26 cellular contexts compared by ENCODE assay signal in genomic region chr2:38775921-38776225, GRCh38.
"Had no signal": no experiment of that assay in that cellular context is flagged by ENCODE, and none has a peak within 500 bp of the region (broad histone marks: within the 10 kb centered on the region; RNA-seq: fewer than 3 reads in every experiment).

No MANE protein-coding gene starts in this region.

- H3K27ac Mint-ChIP-seq: activated B cell treated with CpG ODN at 0.5 μM for 24 hours; activated CD8-positive, alpha-beta T cell treated with anti-CD3 and anti-CD28 coated beads for 36 hours; activated naive CD8-positive, alpha-beta T cell treated with anti-CD3 and anti-CD28 coated beads, Interleukin-2, amount 10 ng/mL, durations not matched to agents 7 days and 5 days; endodermal cell; stimulated activated naive CD8-positive, alpha-beta T cell treated with anti-CD3 and anti-CD28 coated beads, Interleukin-15, Interleukin-2, amounts not matched to agents 100 ng/mL and 50 ng/mL, for 24 hours had no signal

- ATAC-seq: activated CD8-positive, alpha-beta T cell treated with anti-CD3 and anti-CD28 coated beads for 36 hours; body of pancreas; left lung; psoas muscle; right cardiac atrium had no signal

- H3K9me3 Mint-ChIP-seq: activated B cell treated with CpG ODN at 0.5 μM for 24 hours; activated CD8-positive, alpha-beta T cell treated with anti-CD3 and anti-CD28 coated beads for 36 hours; activated naive CD8-positive, alpha-beta T cell treated with anti-CD3 and anti-CD28 coated beads, Interleukin-2, amount 10 ng/mL, durations not matched to agents 7 days and 5 days; endodermal cell; mesothelial cell of epicardium; stimulated activated naive CD8-positive, alpha-beta T cell treated with anti-CD3 and anti-CD28 coated beads, Interleukin-15, Interleukin-2, amounts not matched to agents 100 ng/mL and 50 ng/mL, for 24 hours had no signal

- FAIRE-seq: colon, kidney had no signal

- H3K36me3 Mint-ChIP-seq: mesothelial cell of epicardium had no signal

- H3K9me3 ChIP-seq: body of pancreas, left lung, psoas muscle, tibial nerve, vagina had no signal

- H3K27ac ChIP-seq: body of pancreas, dorsolateral prefrontal cortex, epithelial cell of prostate, left lung, psoas muscle, skin epidermis, tibial nerve, vagina had no signal

- H3K4me3 Mint-ChIP-seq: activated B cell treated with CpG ODN at 0.5 μM for 24 hours; activated CD8-positive, alpha-beta T cell treated with anti-CD3 and anti-CD28 coated beads for 36 hours; endodermal cell had no signal

- H3K4me3 ChIP-seq: body of pancreas, dorsolateral prefrontal cortex, left lung, psoas muscle, skin epidermis, tibial nerve, vagina had no signal

- DNase-seq: activated B cell treated with CpG ODN at 0.5 μM for 24 hours; activated CD4-positive, alpha-beta T cell treated with anti-CD3 and anti-CD28 coated beads for 48 hours; activated CD8-positive, alpha-beta T cell treated with anti-CD3 and anti-CD28 coated beads for 36 hours; activated gamma-delta T cell; activated naive CD8-positive, alpha-beta T cell treated with anti-CD3 and anti-CD28 coated beads, Interleukin-2, amount 10 ng/mL, durations not matched to agents 7 days and 5 days; activated T-cell treated with anti-CD3 and anti-CD28 coated beads, Interleukin-2, amount 50 U/mL, for 48 hours; body of pancreas; central memory CD4-positive, alpha-beta T cell; dorsolateral prefrontal cortex; endodermal cell; foreskin melanocyte; head of caudate nucleus; kidney; left lung; psoas muscle; right cardiac atrium; stimulated activated CD4-positive, alpha-beta T cell treated with anti-CD3 and anti-CD28 coated beads, Interleukin-15, amount 100 ng/mL, for 24 hours; stimulated activated CD4-positive, alpha-beta T cell treated with anti-CD3 and anti-CD28 coated beads, Interleukin-2, amount 100 ng/mL, for 48 hours; T-helper 9 cell had no signal

- H3K27me3 ChIP-seq: body of pancreas, dorsolateral prefrontal cortex, tibial nerve, vagina had no signal
